1 cellular context compared by ENCODE assay signal in the genomic region with DNA sequence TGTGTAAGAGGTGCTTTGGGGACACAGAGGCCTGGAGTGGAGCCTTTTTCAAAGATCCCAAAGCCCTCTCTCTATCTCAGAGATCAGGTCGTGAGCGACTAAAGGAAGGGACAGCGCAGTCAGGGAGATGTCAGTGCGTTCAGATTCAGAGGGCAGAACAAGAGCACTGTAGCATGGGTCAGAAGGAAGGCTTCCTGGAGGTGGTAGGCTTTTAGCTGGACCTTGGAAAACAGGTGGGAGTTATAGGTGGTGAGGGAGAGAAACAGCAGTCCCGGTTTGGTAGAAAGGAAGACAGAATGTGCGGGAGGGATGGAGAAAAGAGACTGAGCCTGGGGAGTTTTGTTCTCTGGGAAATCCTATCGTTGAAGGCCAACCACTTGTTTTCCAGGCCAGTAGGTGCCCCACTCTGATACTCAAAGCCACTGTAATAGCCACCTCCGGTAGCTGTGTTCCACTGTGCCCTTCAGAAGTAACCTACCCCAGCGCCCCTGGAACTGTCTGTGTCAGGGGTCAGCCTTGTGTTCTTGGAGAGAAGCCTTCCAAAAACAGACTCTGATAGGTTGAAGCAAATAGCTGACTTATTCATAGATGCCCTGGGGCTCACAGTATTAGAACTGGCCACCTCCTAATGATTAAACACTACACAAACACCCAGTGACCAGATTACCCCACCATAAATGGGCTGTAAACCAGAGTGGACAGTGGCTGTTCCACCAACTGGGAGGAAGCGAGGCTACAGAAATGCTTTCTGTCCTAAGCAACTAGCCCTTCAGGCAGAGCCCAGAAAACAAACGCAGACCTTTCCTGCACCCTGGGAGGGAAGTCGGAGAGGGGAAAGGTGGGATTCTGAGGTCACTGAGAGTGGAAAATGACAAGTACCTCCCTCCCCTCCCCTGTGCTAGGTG.
TF ChIP-seq lines count a peak whose summit lies in the region.

No MANE protein-coding gene starts in this region.

TF ChIP-seq in HepG2, 621 proteins besides CTCF, POLR2A, EP300 and RAD21 (continued from another document and continues in another):
- TF ChIP-seq, protein P1, sequence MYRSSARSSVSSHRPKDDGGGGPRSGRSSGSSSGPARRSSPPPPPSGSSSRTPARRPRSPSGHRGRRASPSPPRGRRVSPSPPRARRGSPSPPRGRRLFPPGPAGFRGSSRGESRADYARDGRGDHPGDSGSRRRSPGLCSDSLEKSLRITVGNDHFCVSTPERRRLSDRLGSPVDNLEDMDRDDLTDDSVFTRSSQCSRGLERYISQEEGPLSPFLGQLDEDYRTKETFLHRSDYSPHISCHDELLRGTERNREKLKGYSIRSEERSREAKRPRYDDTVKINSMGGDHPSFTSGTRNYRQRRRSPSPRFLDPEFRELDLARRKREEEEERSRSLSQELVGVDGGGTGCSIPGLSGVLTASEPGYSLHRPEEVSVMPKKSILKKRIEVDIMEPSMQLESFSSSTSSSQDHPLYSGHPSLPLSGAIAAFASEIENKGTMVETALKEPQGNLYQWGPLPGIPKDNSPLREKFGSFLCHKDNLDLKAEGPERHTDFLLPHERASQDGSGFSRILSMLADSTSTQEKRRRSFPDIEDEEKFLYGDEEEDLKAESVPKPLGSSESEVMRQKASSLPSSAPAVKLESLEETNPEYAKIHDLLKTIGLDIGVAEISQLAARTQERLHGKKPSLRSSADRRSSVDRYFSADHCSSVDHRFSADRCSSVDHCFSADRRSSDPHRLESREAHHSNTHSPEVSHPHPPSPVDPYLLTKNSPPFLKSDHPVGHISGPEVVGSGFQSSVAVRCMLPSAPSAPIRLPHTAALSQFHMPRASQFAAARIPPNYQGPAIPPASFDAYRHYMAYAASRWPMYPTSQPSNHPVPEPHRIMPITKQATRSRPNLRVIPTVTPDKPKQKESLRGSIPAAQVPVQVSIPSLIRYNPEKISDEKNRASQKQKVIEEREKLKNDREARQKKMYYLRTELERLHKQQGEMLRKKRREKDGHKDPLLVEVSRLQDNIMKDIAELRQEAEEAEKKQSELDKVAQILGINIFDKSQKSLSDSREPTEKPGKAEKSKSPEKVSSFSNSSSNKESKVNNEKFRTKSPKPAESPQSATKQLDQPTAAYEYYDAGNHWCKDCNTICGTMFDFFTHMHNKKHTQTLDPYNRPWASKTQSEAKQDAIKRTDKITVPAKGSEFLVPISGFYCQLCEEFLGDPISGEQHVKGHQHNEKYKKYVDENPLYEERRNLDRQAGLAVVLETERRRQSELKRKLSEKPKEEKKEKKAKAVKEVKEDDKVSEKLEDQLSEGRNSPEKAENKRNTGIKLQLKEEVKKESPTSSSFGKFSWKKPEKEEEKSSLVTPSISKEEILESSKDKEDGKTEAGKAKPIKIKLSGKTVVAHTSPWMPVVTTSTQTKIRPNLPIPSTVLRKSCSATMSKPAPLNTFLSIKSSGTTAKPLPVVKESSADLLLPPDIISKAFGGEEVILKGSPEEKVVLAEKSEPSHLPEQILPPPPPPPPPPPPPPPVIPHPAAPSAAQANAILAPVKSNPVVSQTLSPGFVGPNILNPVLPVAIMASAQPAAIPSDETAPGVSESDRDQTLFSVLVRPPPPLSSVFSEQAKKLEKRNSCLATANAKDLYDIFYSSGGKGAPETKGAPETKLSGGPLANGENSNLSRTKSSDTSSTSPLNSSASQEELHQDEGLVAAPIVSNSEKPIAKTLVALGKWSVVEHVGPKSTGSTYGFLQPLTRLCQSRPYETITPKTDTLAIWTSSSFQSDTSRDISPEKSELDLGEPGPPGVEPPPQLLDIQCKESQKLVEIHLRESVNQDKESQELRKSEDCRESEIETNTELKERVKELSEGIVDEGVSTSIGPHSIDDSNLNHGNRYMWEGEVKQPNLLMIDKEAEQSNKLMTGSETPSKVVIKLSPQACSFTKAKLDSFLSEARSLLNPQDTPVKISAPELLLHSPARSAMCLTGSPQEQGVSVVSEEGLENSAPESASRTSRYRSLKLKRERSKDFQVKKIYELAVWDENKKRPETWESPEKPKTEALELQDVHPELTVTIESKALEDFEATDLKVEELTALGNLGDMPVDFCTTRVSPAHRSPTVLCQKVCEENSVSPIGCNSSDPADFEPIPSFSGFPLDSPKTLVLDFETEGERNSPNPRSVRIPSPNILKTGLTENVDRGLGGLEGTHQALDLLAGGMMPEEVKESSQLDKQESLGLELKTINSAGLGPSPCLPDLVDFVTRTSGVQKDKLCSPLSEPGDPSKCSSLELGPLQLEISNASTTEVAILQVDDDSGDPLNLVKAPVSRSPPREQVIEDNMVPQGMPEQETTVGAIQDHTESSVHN (CRISPR knock-in tag; IDR thresholded peaks at IDR 0.05) = no peak
- TF ChIP-seq, protein P2, sequence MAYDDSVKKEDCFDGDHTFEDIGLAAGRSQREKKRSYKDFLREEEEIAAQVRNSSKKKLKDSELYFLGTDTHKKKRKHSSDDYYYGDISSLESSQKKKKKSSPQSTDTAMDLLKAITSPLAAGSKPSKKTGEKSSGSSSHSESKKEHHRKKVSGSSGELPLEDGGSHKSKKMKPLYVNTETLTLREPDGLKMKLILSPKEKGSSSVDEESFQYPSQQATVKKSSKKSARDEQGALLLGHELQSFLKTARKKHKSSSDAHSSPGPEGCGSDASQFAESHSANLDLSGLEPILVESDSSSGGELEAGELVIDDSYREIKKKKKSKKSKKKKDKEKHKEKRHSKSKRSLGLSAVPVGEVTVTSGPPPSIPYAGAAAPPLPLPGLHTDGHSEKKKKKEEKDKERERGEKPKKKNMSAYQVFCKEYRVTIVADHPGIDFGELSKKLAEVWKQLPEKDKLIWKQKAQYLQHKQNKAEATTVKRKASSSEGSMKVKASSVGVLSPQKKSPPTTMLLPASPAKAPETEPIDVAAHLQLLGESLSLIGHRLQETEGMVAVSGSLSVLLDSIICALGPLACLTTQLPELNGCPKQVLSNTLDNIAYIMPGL (CRISPR knock-in tag; IDR thresholded peaks at IDR 0.05; ENCODE audit: borderline replicate concordance in 1 of 2, low read depth in 1 of 2) = no peak; a peak in 1 of 4 replicates
- no peak for TF ChIP-seq KDM6A (CRISPR knock-in tag; IDR thresholded peaks at IDR 0.05; ENCODE audit: low read depth)
- TF ChIP-seq, protein P3, sequence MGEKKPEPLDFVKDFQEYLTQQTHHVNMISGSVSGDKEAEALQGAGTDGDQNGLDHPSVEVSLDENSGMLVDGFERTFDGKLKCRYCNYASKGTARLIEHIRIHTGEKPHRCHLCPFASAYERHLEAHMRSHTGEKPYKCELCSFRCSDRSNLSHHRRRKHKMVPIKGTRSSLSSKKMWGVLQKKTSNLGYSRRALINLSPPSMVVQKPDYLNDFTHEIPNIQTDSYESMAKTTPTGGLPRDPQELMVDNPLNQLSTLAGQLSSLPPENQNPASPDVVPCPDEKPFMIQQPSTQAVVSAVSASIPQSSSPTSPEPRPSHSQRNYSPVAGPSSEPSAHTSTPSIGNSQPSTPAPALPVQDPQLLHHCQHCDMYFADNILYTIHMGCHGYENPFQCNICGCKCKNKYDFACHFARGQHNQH (CRISPR knock-in tag; IDR thresholded peaks at IDR 0.05) = 0 out of 2 replicates have a peak, but pooled peaks have one; percentile 13
- no peak for TF ChIP-seq ZSCAN21 (CRISPR knock-in tag; IDR thresholded peaks at IDR 0.05; ENCODE audit: borderline replicate concordance)
- 0 out of 2 replicates have a peak, but pooled peaks have one; percentile 50 for TF ChIP-seq ZMAT3 (CRISPR knock-in tag; conservative IDR thresholded peaks at IDR 0.05)
- no peak for TF ChIP-seq SMYD3 (CRISPR knock-in tag; IDR thresholded peaks at IDR 0.05)
- no peak for TF ChIP-seq PHF8 (CRISPR knock-in tag; IDR thresholded peaks at IDR 0.05)
- TF ChIP-seq TBX3 (IDR thresholded peaks at IDR 0.05; ENCODE audit: borderline replicate concordance) = peak; percentile 52; the same call in 1 of the 2 replicates
- TF ChIP-seq SOX5 (CRISPR knock-in tag; IDR thresholded peaks at IDR 0.05; ENCODE audit: borderline replicate concordance) = peak; percentile 62
- no peak for TF ChIP-seq CEBPB (IDR thresholded peaks at IDR 0.05; ENCODE audit: borderline replicate concordance, low read depth, low read length)
- TF ChIP-seq ZSCAN31 (CRISPR knock-in tag; IDR thresholded peaks at IDR 0.05; ENCODE audit: low read depth) = peak; percentile 63; the same call in 1 of the 2 replicates
- peak; percentile 61 for TF ChIP-seq ZBTB7B (CRISPR knock-in tag; IDR thresholded peaks at IDR 0.05)
- no peak for TF ChIP-seq BRCA1 (CRISPR knock-in tag; IDR thresholded peaks at IDR 0.05)
- TF ChIP-seq ZNF367 (CRISPR knock-in tag; IDR thresholded peaks at IDR 0.05; ENCODE audit: borderline replicate concordance) = no peak
- peak; percentile 54; the same call in 1 of the 2 replicates for TF ChIP-seq ARNTL (CRISPR knock-in tag; IDR thresholded peaks at IDR 0.05)
- TF ChIP-seq, protein P4, sequence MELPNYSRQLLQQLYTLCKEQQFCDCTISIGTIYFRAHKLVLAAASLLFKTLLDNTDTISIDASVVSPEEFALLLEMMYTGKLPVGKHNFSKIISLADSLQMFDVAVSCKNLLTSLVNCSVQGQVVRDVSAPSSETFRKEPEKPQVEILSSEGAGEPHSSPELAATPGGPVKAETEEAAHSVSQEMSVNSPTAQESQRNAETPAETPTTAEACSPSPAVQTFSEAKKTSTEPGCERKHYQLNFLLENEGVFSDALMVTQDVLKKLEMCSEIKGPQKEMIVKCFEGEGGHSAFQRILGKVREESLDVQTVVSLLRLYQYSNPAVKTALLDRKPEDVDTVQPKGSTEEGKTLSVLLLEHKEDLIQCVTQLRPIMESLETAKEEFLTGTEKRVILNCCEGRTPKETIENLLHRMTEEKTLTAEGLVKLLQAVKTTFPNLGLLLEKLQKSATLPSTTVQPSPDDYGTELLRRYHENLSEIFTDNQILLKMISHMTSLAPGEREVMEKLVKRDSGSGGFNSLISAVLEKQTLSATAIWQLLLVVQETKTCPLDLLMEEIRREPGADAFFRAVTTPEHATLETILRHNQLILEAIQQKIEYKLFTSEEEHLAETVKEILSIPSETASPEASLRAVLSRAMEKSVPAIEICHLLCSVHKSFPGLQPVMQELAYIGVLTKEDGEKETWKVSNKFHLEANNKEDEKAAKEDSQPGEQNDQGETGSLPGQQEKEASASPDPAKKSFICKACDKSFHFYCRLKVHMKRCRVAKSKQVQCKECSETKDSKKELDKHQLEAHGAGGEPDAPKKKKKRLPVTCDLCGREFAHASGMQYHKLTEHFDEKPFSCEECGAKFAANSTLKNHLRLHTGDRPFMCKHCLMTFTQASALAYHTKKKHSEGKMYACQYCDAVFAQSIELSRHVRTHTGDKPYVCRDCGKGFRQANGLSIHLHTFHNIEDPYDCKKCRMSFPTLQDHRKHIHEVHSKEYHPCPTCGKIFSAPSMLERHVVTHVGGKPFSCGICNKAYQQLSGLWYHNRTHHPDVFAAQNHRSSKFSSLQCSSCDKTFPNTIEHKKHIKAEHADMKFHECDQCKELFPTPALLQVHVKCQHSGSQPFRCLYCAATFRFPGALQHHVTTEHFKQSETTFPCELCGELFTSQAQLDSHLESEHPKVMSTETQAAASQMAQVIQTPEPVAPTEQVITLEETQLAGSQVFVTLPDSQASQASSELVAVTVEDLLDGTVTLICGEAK (IDR thresholded peaks at IDR 0.05) = no peak
- TF ChIP-seq, protein P4 (CRISPR knock-in tag; IDR thresholded peaks at IDR 0.05) = no peak
- TF ChIP-seq NONO (IDR thresholded peaks at IDR 0.05) = no peak
- no peak; the same call in 1 of the 2 replicates for TF ChIP-seq NONO (CRISPR knock-in tag; conservative IDR thresholded peaks at IDR 0.05)
- TF ChIP-seq, protein P5, sequence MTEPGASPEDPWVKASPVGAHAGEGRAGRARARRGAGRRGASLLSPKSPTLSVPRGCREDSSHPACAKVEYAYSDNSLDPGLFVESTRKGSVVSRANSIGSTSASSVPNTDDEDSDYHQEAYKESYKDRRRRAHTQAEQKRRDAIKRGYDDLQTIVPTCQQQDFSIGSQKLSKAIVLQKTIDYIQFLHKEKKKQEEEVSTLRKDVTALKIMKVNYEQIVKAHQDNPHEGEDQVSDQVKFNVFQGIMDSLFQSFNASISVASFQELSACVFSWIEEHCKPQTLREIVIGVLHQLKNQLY (CRISPR knock-in tag; IDR thresholded peaks at IDR 0.05) = 0 out of 2 replicates have a peak, but pooled peaks have one; percentile 25
- TF ChIP-seq, protein P6, sequence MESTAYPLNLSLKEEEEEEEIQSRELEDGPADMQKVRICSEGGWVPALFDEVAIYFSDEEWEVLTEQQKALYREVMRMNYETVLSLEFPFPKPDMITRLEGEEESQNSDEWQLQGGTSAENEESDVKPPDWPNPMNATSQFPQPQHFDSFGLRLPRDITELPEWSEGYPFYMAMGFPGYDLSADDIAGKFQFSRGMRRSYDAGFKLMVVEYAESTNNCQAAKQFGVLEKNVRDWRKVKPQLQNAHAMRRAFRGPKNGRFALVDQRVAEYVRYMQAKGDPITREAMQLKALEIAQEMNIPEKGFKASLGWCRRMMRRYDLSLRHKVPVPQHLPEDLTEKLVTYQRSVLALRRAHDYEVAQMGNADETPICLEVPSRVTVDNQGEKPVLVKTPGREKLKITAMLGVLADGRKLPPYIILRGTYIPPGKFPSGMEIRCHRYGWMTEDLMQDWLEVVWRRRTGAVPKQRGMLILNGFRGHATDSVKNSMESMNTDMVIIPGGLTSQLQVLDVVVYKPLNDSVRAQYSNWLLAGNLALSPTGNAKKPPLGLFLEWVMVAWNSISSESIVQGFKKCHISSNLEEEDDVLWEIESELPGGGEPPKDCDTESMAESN (CRISPR knock-in tag; conservative IDR thresholded peaks at IDR 0.05) = no peak
- TF ChIP-seq ZNF10 (CRISPR knock-in tag; IDR thresholded peaks at IDR 0.05; ENCODE audit: borderline replicate concordance, low read depth) = no peak
- no peak for TF ChIP-seq NFYB (CRISPR knock-in tag; IDR thresholded peaks at IDR 0.05)
- peak; percentile 71 for TF ChIP-seq MED1 (CRISPR knock-in tag; IDR thresholded peaks at IDR 0.05)
- no peak for TF ChIP-seq ATAD3A (CRISPR knock-in tag; IDR thresholded peaks at IDR 0.05)
- no peak for TF ChIP-seq ZNF558 (CRISPR knock-in tag; IDR thresholded peaks at IDR 0.05; ENCODE audit: borderline replicate concordance)
- TF ChIP-seq SAP130 (CRISPR knock-in tag; IDR thresholded peaks at IDR 0.05; ENCODE audit: low read depth) = peak; percentile 62
- peak; percentile 70 for TF ChIP-seq FOXA3 (CRISPR knock-in tag; IDR thresholded peaks at IDR 0.05)
